Comparison of ENCODE assay signal across 1 cellular context in genomic region chr16:31117384-31118222, GRCh38.
A peak's percentile ranks its signal among the peaks of the same experiment; 100 is the strongest.
TF ChIP-seq lines count a peak whose summit lies in the region.

KAT8 (plus strand) TSS chr16:31117664; CDS start chr16:31117682, 18 bp downstream.

TF ChIP-seq in K562, 482 proteins besides CTCF, POLR2A, EP300 and RAD21 (continued from another document and continues in another):
- TF ChIP-seq, protein P1, sequence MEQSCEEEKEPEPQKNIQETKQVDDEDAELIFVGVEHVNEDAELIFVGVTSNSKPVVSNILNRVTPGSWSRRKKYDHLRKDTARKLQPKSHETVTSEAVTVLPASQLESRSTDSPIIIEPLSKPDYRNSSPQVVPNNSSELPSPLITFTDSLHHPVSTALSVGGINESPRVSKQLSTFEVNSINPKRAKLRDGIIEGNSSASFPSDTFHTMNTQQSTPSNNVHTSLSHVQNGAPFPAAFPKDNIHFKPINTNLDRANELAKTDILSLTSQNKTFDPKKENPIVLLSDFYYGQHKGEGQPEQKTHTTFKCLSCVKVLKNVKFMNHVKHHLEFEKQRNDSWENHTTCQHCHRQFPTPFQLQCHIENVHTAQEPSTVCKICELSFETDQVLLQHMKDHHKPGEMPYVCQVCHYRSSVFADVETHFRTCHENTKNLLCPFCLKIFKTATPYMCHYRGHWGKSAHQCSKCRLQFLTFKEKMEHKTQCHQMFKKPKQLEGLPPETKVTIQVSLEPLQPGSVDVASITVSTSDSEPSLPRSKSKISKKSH (CRISPR knock-in tag; IDR thresholded peaks at IDR 0.05): no peak
- TF ChIP-seq HDGF (IDR thresholded peaks at IDR 0.05): no peak
- TF ChIP-seq SMARCA4 (IDR thresholded peaks at IDR 0.05): no peak
- no peak for TF ChIP-seq MYBL2 (IDR thresholded peaks at IDR 0.05; ENCODE audit: low read depth)
- no peak for TF ChIP-seq MYBL2 (CRISPR knock-in tag; IDR thresholded peaks at IDR 0.05; ENCODE audit: borderline replicate concordance)
- TF ChIP-seq, protein P2, sequence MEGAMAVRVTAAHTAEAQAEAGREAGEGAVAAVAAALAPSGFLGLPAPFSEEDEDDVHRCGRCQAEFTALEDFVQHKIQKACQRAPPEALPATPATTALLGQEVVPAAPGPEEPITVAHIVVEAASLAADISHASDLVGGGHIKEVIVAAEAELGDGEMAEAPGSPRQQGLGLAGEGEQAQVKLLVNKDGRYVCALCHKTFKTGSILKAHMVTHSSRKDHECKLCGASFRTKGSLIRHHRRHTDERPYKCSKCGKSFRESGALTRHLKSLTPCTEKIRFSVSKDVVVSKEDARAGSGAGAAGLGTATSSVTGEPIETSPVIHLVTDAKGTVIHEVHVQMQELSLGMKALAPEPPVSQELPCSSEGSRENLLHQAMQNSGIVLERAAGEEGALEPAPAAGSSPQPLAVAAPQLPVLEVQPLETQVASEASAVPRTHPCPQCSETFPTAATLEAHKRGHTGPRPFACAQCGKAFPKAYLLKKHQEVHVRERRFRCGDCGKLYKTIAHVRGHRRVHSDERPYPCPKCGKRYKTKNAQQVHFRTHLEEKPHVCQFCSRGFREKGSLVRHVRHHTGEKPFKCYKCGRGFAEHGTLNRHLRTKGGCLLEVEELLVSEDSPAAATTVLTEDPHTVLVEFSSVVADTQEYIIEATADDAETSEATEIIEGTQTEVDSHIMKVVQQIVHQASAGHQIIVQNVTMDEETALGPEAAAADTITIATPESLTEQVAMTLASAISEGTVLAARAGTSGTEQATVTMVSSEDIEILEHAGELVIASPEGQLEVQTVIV (CRISPR knock-in tag; IDR thresholded peaks at IDR 0.05; ENCODE audit: borderline replicate concordance): no peak
- TF ChIP-seq NELFE (IDR thresholded peaks at IDR 0.05; ENCODE audit: insufficient read depth, insufficient read length): no peak
- no peak for TF ChIP-seq MCM2 (IDR thresholded peaks at IDR 0.05; ENCODE audit: low read depth)
- peak; percentile 91 for TF ChIP-seq TAF1 (IDR thresholded peaks at IDR 0.05; ENCODE audit: control insufficient read depth, extremely low read depth, insufficient read depth, low read length, severe bottlenecking)
- TF ChIP-seq ZBTB1 (CRISPR knock-in tag; IDR thresholded peaks at IDR 0.05; ENCODE audit: borderline replicate concordance, low read depth): peak; percentile 82
- TF ChIP-seq GABPA (tag; conservative IDR thresholded peaks at IDR 0.05; ENCODE audit: low read depth): peak; percentile 99
- TF ChIP-seq ZBTB12 (CRISPR knock-in tag; IDR thresholded peaks at IDR 0.05): peak; percentile 94
- no peak for TF ChIP-seq HEY1 (CRISPR knock-in tag; IDR thresholded peaks at IDR 0.05; ENCODE audit: borderline replicate concordance)
- peak; percentile 65 for TF ChIP-seq ZNF395 (CRISPR knock-in tag; IDR thresholded peaks at IDR 0.05)
- TF ChIP-seq SNAPC5 (CRISPR knock-in tag; IDR thresholded peaks at IDR 0.05): no peak
- peak; percentile 95 for TF ChIP-seq GABPB1 (CRISPR knock-in tag; IDR thresholded peaks at IDR 0.05)
- TF ChIP-seq ZNF444 (CRISPR knock-in tag; IDR thresholded peaks at IDR 0.05): no peak
- TF ChIP-seq VEZF1 (CRISPR knock-in tag; IDR thresholded peaks at IDR 0.05): peak; percentile 88
- no peak for TF ChIP-seq NBN (IDR thresholded peaks at IDR 0.05; ENCODE audit: low read depth)
- no peak for TF ChIP-seq SMAD2 (IDR thresholded peaks at IDR 0.05; ENCODE audit: low read depth, low read length)
- TF ChIP-seq SP1 (CRISPR knock-in tag; IDR thresholded peaks at IDR 0.05): peak; percentile 86
- TF ChIP-seq MEF2D (tag; conservative IDR thresholded peaks at IDR 0.05; ENCODE audit: low read depth): no peak
- TF ChIP-seq CEBPB (tag; IDR thresholded peaks at IDR 0.05): no peak
- no peak for TF ChIP-seq ZNF696 (CRISPR knock-in tag; conservative IDR thresholded peaks at IDR 0.05)
- TF ChIP-seq SMAD4 (CRISPR knock-in tag; conservative IDR thresholded peaks at IDR 0.05): 0 out of 2 replicates have a peak, but pooled peaks have one; percentile 42
- TF ChIP-seq ZNF431 (CRISPR knock-in tag; IDR thresholded peaks at IDR 0.05): no peak
- TF ChIP-seq ZNF695 (CRISPR knock-in tag; IDR thresholded peaks at IDR 0.05): no peak
- peak; percentile 98 for TF ChIP-seq ZBTB40 (IDR thresholded peaks at IDR 0.05)
- no peak for TF ChIP-seq ZBTB40 (CRISPR knock-in tag; IDR thresholded peaks at IDR 0.05)
- no peak for TF ChIP-seq ETV5 (CRISPR knock-in tag; IDR thresholded peaks at IDR 0.05; ENCODE audit: low read depth)
- peak; percentile 92 for TF ChIP-seq POLR2AphosphoS5 (IDR thresholded peaks at IDR 0.05; ENCODE audit: control insufficient read depth, insufficient read depth, low read depth, low read length)
- TF ChIP-seq DIDO1 (tag; IDR thresholded peaks at IDR 0.05; ENCODE audit: low read depth): peak; percentile 62
- 0 out of 2 replicates have a peak, but pooled peaks have one; percentile 40 for TF ChIP-seq HIVEP1 (CRISPR knock-in tag; IDR thresholded peaks at IDR 0.05)
- TF ChIP-seq ZC3H4 (CRISPR knock-in tag; IDR thresholded peaks at IDR 0.05; ENCODE audit: borderline replicate concordance): no peak
- peak; percentile 80 to 89 for TF ChIP-seq MAZ (CRISPR knock-in tag; conservative IDR thresholded peaks at IDR 0.05 in 1 of 2, IDR thresholded peaks at IDR 0.05 in 1 of 2)
- no peak for TF ChIP-seq CBX5 (IDR thresholded peaks at IDR 0.05; ENCODE audit: borderline replicate concordance, low read depth)
- no peak for TF ChIP-seq DEAF1 (CRISPR knock-in tag; IDR thresholded peaks at IDR 0.05)
- no peak for TF ChIP-seq NFIX (CRISPR knock-in tag; IDR thresholded peaks at IDR 0.05; ENCODE audit: low read depth)
